4 cellular contexts compared by ENCODE assay signal in the genomic region with DNA sequence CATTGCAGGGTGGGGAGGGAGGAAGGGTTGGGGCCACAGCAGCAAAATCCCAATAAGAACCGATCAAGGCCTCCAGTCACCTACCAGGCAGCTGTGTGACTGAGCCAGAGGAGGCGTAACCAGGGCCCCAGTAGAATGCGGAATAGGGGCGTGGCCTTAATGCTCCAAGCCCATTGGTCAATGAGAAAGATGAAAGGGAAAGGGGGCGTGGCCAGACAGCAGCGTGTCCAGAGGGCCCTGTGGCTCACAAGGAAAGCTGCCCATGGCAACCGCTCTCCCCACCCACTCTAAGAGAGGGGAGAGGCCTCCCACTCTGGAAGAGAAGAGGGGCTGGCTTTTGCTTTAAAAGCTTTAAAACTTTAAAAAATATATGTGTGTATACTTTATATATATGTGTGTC. TPM values are rescaled to one million over a fixed set of nuclear protein-coding genes. Genes with fewer than 3 reads are reported as not detected.
"Had no signal": no experiment of that assay in that cellular context is flagged by ENCODE, and none has a peak within 500 bp of the region (broad histone marks: within the 10 kb centered on the region; RNA-seq: fewer than 3 reads in every experiment).

A gene with protein sequence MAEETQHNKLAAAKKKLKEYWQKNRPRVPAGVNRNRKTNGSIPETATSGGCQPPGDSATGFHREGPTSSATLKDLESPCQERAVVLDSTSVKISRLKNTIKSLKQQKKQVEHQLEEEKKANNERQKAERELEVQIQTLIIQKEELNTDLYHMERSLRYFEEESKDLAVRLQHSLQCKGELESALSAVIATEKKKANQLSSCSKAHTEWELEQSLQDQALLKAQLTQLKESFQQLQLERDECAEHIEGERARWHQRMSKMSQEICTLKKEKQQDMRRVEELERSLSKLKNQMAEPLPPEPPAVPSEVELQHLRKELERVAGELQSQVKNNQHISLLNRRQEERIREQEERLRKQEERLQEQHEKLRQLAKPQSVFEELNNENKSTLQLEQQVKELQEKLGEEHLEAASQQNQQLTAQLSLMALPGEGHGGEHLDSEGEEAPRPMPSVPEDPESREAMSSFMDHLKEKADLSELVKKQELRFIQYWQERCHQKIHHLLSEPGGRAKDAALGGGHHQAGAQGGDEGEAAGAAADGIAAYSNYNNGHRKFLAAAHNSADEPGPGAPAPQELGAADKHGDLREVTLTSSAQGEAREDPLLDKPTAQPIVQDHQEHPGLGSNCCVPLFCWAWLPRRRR (minus strand): TSS at position 101 of the 400 bp plus-strand sequence. CDS start 98 bp downstream, at position 3.

RNA-seq across cellular contexts. Expression of the gene that starts here (rescaled TPM):
- total RNA-seq: ascending aorta, body of pancreas, bronchial epithelial cell, cerebellum had no signal
